Comparison of ENCODE assay signal across 1 cellular context in genomic region chrX:129115935-129116334, GRCh38.
TF ChIP-seq lines count a peak whose summit lies in the region.

No MANE protein-coding gene starts in this region.

TF ChIP-seq in HepG2, 621 proteins besides CTCF, POLR2A, EP300 and RAD21 (continued from another document and continues in another):
- TF ChIP-seq POGK (CRISPR knock-in tag; conservative IDR thresholded peaks at IDR 0.05) (no peak), NR2F6 (IDR thresholded peaks at IDR 0.05) (peak; percentile 24; the same call in 1 of the 2 replicates), NR2F6 (CRISPR knock-in tag; IDR thresholded peaks at IDR 0.05) (no peak), CHD4 (IDR thresholded peaks at IDR 0.05; ENCODE audit: borderline replicate concordance, low read length) (no peak), ZBTB37 (CRISPR knock-in tag; IDR thresholded peaks at IDR 0.05) (peak; percentile 63), ZNF792 (CRISPR knock-in tag; IDR thresholded peaks at IDR 0.05) (no peak), DMAP1 (CRISPR knock-in tag; IDR thresholded peaks at IDR 0.05) (0 out of 2 replicates have a peak, but pooled peaks have one; percentile 16), HNF4A (CRISPR knock-in tag; IDR thresholded peaks at IDR 0.05) (peak; percentile 59), NCOR1 (IDR thresholded peaks at IDR 0.05; ENCODE audit: borderline replicate concordance, low read length) (no peak), PAXIP1 (CRISPR knock-in tag; conservative IDR thresholded peaks at IDR 0.05) (peak; percentile 48), TOPORS (CRISPR knock-in tag; IDR thresholded peaks at IDR 0.05) (no peak), MLX (CRISPR knock-in tag; IDR thresholded peaks at IDR 0.05) (no peak), ZNF772 (CRISPR knock-in tag; IDR thresholded peaks at IDR 0.05) (no peak), HDAC1 (CRISPR knock-in tag; IDR thresholded peaks at IDR 0.05) (no peak), ZNF407 (CRISPR knock-in tag; IDR thresholded peaks at IDR 0.05; ENCODE audit: not compliant biosample characterization) (no peak), HOXA7 (CRISPR knock-in tag; IDR thresholded peaks at IDR 0.05) (no peak), YEATS2 (CRISPR knock-in tag; IDR thresholded peaks at IDR 0.05; ENCODE audit: borderline replicate concordance) (no peak), ZBTB7B (CRISPR knock-in tag; IDR thresholded peaks at IDR 0.05) (0 out of 2 replicates have a peak, but pooled peaks have one; percentile 32), SAP130 (CRISPR knock-in tag; IDR thresholded peaks at IDR 0.05; ENCODE audit: low read depth) (no peak), KDM6A (CRISPR knock-in tag; IDR thresholded peaks at IDR 0.05; ENCODE audit: low read depth) (peak; percentile 23; the same call in 1 of the 2 replicates), ZKSCAN8 (CRISPR knock-in tag; IDR thresholded peaks at IDR 0.05; ENCODE audit: borderline replicate concordance) (no peak), HMGXB3 (CRISPR knock-in tag; IDR thresholded peaks at IDR 0.05; ENCODE audit: borderline replicate concordance) (no peak), DMTF1 (CRISPR knock-in tag; IDR thresholded peaks at IDR 0.05) (no peak), ZBTB21 (CRISPR knock-in tag; IDR thresholded peaks at IDR 0.05) (no peak), POLR2G (IDR thresholded peaks at IDR 0.05; ENCODE audit: low read depth, low read length) (no peak), CEBPG (CRISPR knock-in tag; IDR thresholded peaks at IDR 0.05) (0 out of 2 replicates have a peak, but pooled peaks have one; percentile 4), BCL6 (CRISPR knock-in tag; IDR thresholded peaks at IDR 0.05) (0 out of 2 replicates have a peak, but pooled peaks have one; percentile 25), DR1 (CRISPR knock-in tag; IDR thresholded peaks at IDR 0.05) (no peak), SOX6 (IDR thresholded peaks at IDR 0.05) (no peak), SOX6 (CRISPR knock-in tag; IDR thresholded peaks at IDR 0.05) (peak; percentile 13; the same call in 1 of the 2 replicates), ZMYM4 (CRISPR knock-in tag; IDR thresholded peaks at IDR 0.05) (peak; percentile 41; the same call in 1 of the 2 replicates), MED1 (CRISPR knock-in tag; IDR thresholded peaks at IDR 0.05) (peak; percentile 13; the same call in 1 of the 2 replicates), ZNF251 (CRISPR knock-in tag; IDR thresholded peaks at IDR 0.05) (no peak), ZNF350 (CRISPR knock-in tag; IDR thresholded peaks at IDR 0.05; ENCODE audit: borderline replicate concordance, low read depth) (no peak), ATM (IDR thresholded peaks at IDR 0.05; ENCODE audit: borderline replicate concordance) (no peak), ERF (CRISPR knock-in tag; IDR thresholded peaks at IDR 0.05) (no peak)
